In the genomic region with DNA sequence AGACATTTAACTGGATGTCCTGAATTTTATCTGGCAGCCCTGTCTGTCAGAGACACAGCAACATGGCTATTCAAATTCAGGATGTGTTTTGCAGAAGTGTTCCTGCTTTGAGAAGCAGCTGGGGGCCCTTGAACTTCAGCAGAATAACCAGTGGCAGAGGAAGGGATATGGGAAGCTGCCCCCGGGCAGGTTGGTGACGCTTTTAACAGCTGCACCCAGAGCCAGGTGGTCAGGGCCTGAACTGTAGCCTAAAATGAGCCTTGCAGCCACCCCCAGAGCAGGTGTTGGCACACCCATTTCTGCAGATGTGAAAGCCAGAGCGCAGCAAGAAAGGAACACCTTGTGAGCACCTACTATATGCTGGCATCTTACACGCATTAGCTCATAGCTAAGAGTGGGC, we compare ENCODE assay signal across 8 cellular contexts.
A peak's percentile ranks its signal among the peaks of the same experiment; 100 is the strongest.
DNase-seq lines count a peak whose midpoint lies in the region; ATAC-seq and TF ChIP-seq lines count a peak whose summit lies in the region.

No MANE protein-coding gene starts in this region.

- H2AFZ ChIP-seq in KMS-11 (ENCODE audit: low read depth) = peak overlapping the region; percentile 3; the same call in 1 of the 2 replicates

- H3K9me3 Mint-ChIP-seq in endodermal cell = no peaks in the 10 kb centered on the region

- H3K36me3 ChIP-seq in GM06990 (ENCODE audit: control insufficient read depth, insufficient read depth, low read length) (no peaks in the 10 kb centered on the region), KMS-11 (ENCODE audit: insufficient read depth) (no peaks in the 10 kb centered on the region), endodermal cell (ENCODE audit: control insufficient read depth, insufficient read depth, low read length) (peaks cover 9% of the 10 kb centered on the region)

- H3K4me3 ChIP-seq in GM06990 (replicated peaks; ENCODE audit: low read depth, low read length) = no peak overlapping the region
- H3K4me3 ChIP-seq in KMS-11 (IDR thresholded peaks at IDR 0.05; ENCODE audit: insufficient read depth, low read depth, low read length) = no peak overlapping the region
- H3K4me3 ChIP-seq in endodermal cell (ENCODE audit: low read length) = peak overlapping the region; percentile 72

- TF ChIP-seq CTCF in GM06990 (IDR thresholded peaks at IDR 0.05; ENCODE audit: insufficient read depth, low read length, poor library complexity, severe bottlenecking) (no peak), KMS-11 (conservative IDR thresholded peaks at IDR 0.05; ENCODE audit: low read depth, low read length) (no peak), endodermal cell (conservative IDR thresholded peaks at IDR 0.05) (peak; percentile 14)

- peak overlapping the region; percentile 51 for H3K4me3 Mint-ChIP-seq in endodermal cell

- H3K9me3 ChIP-seq in endodermal cell (ENCODE audit: control insufficient read depth, low read length) = peaks cover 7% of the 10 kb centered on the region

- peaks cover 10% of the 10 kb centered on the region for H3K36me3 Mint-ChIP-seq in endodermal cell (ENCODE audit: low read depth)

- peak overlapping the region; percentile 60; the same call in 1 of the 2 replicates for H3K9ac ChIP-seq in KMS-11
- peak overlapping the region; percentile 76 for H3K9ac ChIP-seq in endodermal cell (ENCODE audit: extremely low read depth, low read length, poor library complexity, severe bottlenecking)

- no peaks in the 10 kb centered on the region for H3K27me3 ChIP-seq in GM06990 (replicated peaks; ENCODE audit: control insufficient read depth, insufficient read depth, low read length)
- H3K27me3 ChIP-seq in KMS-11 (ENCODE audit: insufficient read depth, low read depth) = no peaks in the 10 kb centered on the region
- no peaks in the 10 kb centered on the region for H3K27me3 ChIP-seq in endodermal cell (ENCODE audit: control insufficient read depth, insufficient read depth, low read length, poor library complexity, severe bottlenecking)

- H3K79me2 ChIP-seq in KMS-11 (ENCODE audit: insufficient read depth, low read depth) = no peaks in the 10 kb centered on the region

- peak; percentile 72 for DNase-seq in GM06990 (ENCODE audit: extremely low read depth, insufficient read length)
- DNase-seq in endodermal cell = no peak
- DNase-seq in stimulated activated CD4-positive, alpha-beta T cell treated with anti-CD3 and anti-CD28 coated beads, Interleukin-2, amount 100 ng/mL, for 24 hours = no peak
- no peak for DNase-seq in NCI-H128 (lab: John Stamatoyannopoulos, UW; ENCODE audit: unreplicated experiment)
- no peak for DNase-seq in epidermal melanocyte (ENCODE audit: insufficient read length, low spot score)
- DNase-seq in stimulated activated CD4-positive, alpha-beta T cell treated with anti-CD3 and anti-CD28 coated beads, Interleukin-1b, Interleukin-23, amount 100 ng/mL, for 48 hours = no peak

- 52 to 60% methylated on average over 3 to 4 of the region's 4 CpGs for WGBS in endodermal cell (ENCODE audit: insufficient coverage in 1 of 2, insufficient read length in 1 of 2), 2 experiments

- ATAC-seq in GM21447 (IDR thresholded peaks at IDR 0.05; ENCODE audit: unreplicated experiment) = peak; percentile 64

- H3K27ac ChIP-seq in KMS-11 (peak overlapping the region; percentile 86), endodermal cell (ENCODE audit: low read depth, low read length) (no peak overlapping the region)

- H3K27ac Mint-ChIP-seq in endodermal cell = peak overlapping the region; percentile 92

- peaks cover 83% of the 10 kb centered on the region for H3K4me1 ChIP-seq in KMS-11 (ENCODE audit: low read depth, poor library complexity, severe bottlenecking)
- H3K4me1 ChIP-seq in endodermal cell (ENCODE audit: control insufficient read depth, insufficient read depth, low read length) = peaks cover 10% of the 10 kb centered on the region

- H3K4me1 Mint-ChIP-seq in endodermal cell = peaks cover 44% of the 10 kb centered on the region

- no peaks in the 10 kb centered on the region for H3K27me3 Mint-ChIP-seq in endodermal cell (ENCODE audit: insufficient read depth)

- H3K4me2 ChIP-seq in KMS-11 = peak overlapping the region; percentile 77

- H4K20me1 ChIP-seq in KMS-11 (ENCODE audit: insufficient read depth) = no peaks in the 10 kb centered on the region
